In genomic region chr20:57680131-57680716, GRCh38 we compare ENCODE assay signal across 11 cellular contexts. TPM values are rescaled to one million over a fixed set of nuclear protein-coding genes. Genes with fewer than 3 reads are reported as not detected.
A peak's percentile ranks its signal among the peaks of the same experiment; 100 is the strongest.
DNase-seq lines count a peak whose midpoint lies in the region; ATAC-seq and FAIRE-seq lines count a peak whose summit lies in the region.
"Had no signal": no experiment of that assay in that cellular context is flagged by ENCODE, and none has a peak within 500 bp of the region (broad histone marks: within the 10 kb centered on the region; RNA-seq: fewer than 3 reads in every experiment).

No MANE protein-coding gene starts in this region.

- no peak overlapping the region for H2AFZ ChIP-seq in neuronal stem cell (ENCODE audit: low read length)

- no peak overlapping the region for H2AK5ac ChIP-seq in neuronal stem cell (ENCODE audit: low read depth, low read length)

- H3K4ac ChIP-seq in neuronal stem cell (ENCODE audit: low read length): no peak overlapping the region

- peaks cover 0 to 2% (median 0%) of the 10 kb centered on the region in 3 experiments for H3K27me3 ChIP-seq in neuronal stem cell (ENCODE audit: control insufficient read depth in 3 of 3, insufficient read depth in 3 of 3, low read depth in 1 of 3, low read length in 3 of 3)
- H3K27me3 ChIP-seq: adrenal gland had no signal

- H3K79me1 ChIP-seq in neuronal stem cell (ENCODE audit: low read depth, low read length): no peaks in the 10 kb centered on the region

- no peaks in the 10 kb centered on the region for H3K9me3 Mint-ChIP-seq in activated naive CD8-positive, alpha-beta T cell treated with anti-CD3 and anti-CD28 coated beads, Interleukin-2, amount 50 U/mL, for 24 hours

- peak; percentile 67 for ATAC-seq in GM19452 (IDR thresholded peaks at IDR 0.05; ENCODE audit: unreplicated experiment)
- peak; percentile 57 for ATAC-seq in HG03139 (IDR thresholded peaks at IDR 0.05; ENCODE audit: unreplicated experiment)
- peak; percentile 48 for ATAC-seq in activated naive CD8-positive, alpha-beta T cell treated with anti-CD3 and anti-CD28 coated beads, Interleukin-2, amount 50 U/mL, for 24 hours
- ATAC-seq: PC-3 had no signal

- H3K27me3 Mint-ChIP-seq in activated naive CD8-positive, alpha-beta T cell treated with anti-CD3 and anti-CD28 coated beads, Interleukin-2, amount 50 U/mL, for 24 hours: no peaks in the 10 kb centered on the region

- no peak overlapping the region for H2BK12ac ChIP-seq in neuronal stem cell (ENCODE audit: low read length)

- H3K9me3 ChIP-seq in neuronal stem cell (replicated peaks in 1 of 2; ENCODE audit: control insufficient read depth in 2 of 2, insufficient read depth in 1 of 2, low read depth in 1 of 2, low read length in 2 of 2): no peaks in the 10 kb centered on the region
- H3K9me3 ChIP-seq: adrenal gland had no signal

- H3K4me3 ChIP-seq in neuronal stem cell (ENCODE audit: low read length in 2 of 2): no peak overlapping the region
- H3K4me3 ChIP-seq: adrenal gland had no signal

- H3K9ac ChIP-seq in neuronal stem cell (ENCODE audit: low read depth, low read length, poor library complexity): no peak overlapping the region

- H2BK120ac ChIP-seq in neuronal stem cell (ENCODE audit: low read depth, low read length): no peak overlapping the region

- no CpG with 5 or more reads among the region's 12 CpGs for WGBS in neuronal stem cell (ENCODE audit: extremely low coverage in 2 of 2, insufficient read length in 2 of 2, insufficient replicate concordance in 1 of 2), 2 donors

- H2BK15ac ChIP-seq in neuronal stem cell (ENCODE audit: low read length): no peak overlapping the region

- no peaks in the 10 kb centered on the region for H3K36me3 ChIP-seq in neuronal stem cell (replicated peaks in 1 of 2; ENCODE audit: control insufficient read depth in 2 of 2, insufficient read depth in 2 of 2, low read length in 2 of 2)
- H3K36me3 ChIP-seq: adrenal gland had no signal

- DNase-seq in DMS79 (lab: John Stamatoyannopoulos, UW): peak; percentile 55
- peak; percentile 23 for DNase-seq in activated naive CD8-positive, alpha-beta T cell treated with anti-CD3 and anti-CD28 coated beads, Interleukin-2, amount 50 U/mL, for 24 hours
- no peak for DNase-seq in neuronal stem cell (ENCODE audit: low spot score)
- DNase-seq in hippocampal formation (lab: John Stamatoyannopoulos, UW): no peak
- DNase-seq in urothelium cell line (ENCODE audit: low spot score): no peak
- DNase-seq in NCI-H128 (lab: John Stamatoyannopoulos, UW; ENCODE audit: unreplicated experiment): no peak
- DNase-seq: adrenal gland, EL, PC-3 had no signal

- H3K23ac ChIP-seq in neuronal stem cell (ENCODE audit: low read depth, low read length, poor library complexity): no peak overlapping the region

- no peak overlapping the region for H2BK5ac ChIP-seq in neuronal stem cell (ENCODE audit: low read length)

- H3K4me1 Mint-ChIP-seq in activated naive CD8-positive, alpha-beta T cell treated with anti-CD3 and anti-CD28 coated beads, Interleukin-2, amount 50 U/mL, for 24 hours: peaks cover 43% of the 10 kb centered on the region

- H3K27ac ChIP-seq in neuronal stem cell (replicated peaks; ENCODE audit: low read length): no peak overlapping the region

- no peak overlapping the region for H4K91ac ChIP-seq in neuronal stem cell (ENCODE audit: low read depth, low read length, poor library complexity)

- no peak overlapping the region for H4K8ac ChIP-seq in neuronal stem cell (ENCODE audit: low read depth, low read length)

- no peak overlapping the region for H3K27ac Mint-ChIP-seq in activated naive CD8-positive, alpha-beta T cell treated with anti-CD3 and anti-CD28 coated beads, Interleukin-2, amount 50 U/mL, for 24 hours

- no peak overlapping the region for H3K4me3 Mint-ChIP-seq in activated naive CD8-positive, alpha-beta T cell treated with anti-CD3 and anti-CD28 coated beads, Interleukin-2, amount 50 U/mL, for 24 hours

- peaks cover 12 to 20% of the 10 kb centered on the region in 2 donors for H3K4me1 ChIP-seq in neuronal stem cell (ENCODE audit: control insufficient read depth in 2 of 2, insufficient read depth in 1 of 2, low read depth in 1 of 2, low read length in 2 of 2)

- H3K18ac ChIP-seq in neuronal stem cell (ENCODE audit: low read length): no peak overlapping the region

- no peaks in the 10 kb centered on the region for H3K36me3 Mint-ChIP-seq in activated naive CD8-positive, alpha-beta T cell treated with anti-CD3 and anti-CD28 coated beads, Interleukin-2, amount 50 U/mL, for 24 hours (ENCODE audit: low read depth)

- no peak for FAIRE-seq in urothelium cell line (lab: Jason Lieb, UNC)

- no peak overlapping the region for H3K4me2 ChIP-seq in neuronal stem cell (ENCODE audit: insufficient read depth, low read length, poor library complexity, severe bottlenecking)

- H3K14ac ChIP-seq in neuronal stem cell (ENCODE audit: low read length): no peak overlapping the region

RNA-seq across cellular contexts. Expression of gene PMEPA1, which starts 29.6 kb away (rescaled TPM):
- polyA plus RNA-seq in neuronal stem cell (2013, experiment 1 of 2): 0.10 TPM
- 0.08 TPM for polyA plus RNA-seq in neuronal stem cell (2013, experiment 2 of 2)

RNA-seq across cellular contexts. Expression of gene ZBP1, which starts 60.0 kb away (rescaled TPM):
- not detected for polyA plus RNA-seq in neuronal stem cell (2013, experiment 1 of 2)
- not detected for polyA plus RNA-seq in neuronal stem cell (2013, experiment 2 of 2)

Comparison
In these comparisons a context has a peak if more than half of its experiments do, and no peak if none do; other contexts are left out.
1. DNase-seq: peak in DMS79 (single experiment) and activated naive CD8-positive, alpha-beta T cell treated with anti-CD3 and anti-CD28 coated beads, Interleukin-2, amount 50 U/mL, for 24 hours (single experiment); none in neuronal stem cell (single experiment), hippocampal formation (0 of 2), urothelium cell line (single experiment) and NCI-H128 (single experiment).
2. Peak in every context shown above with its lines, with median percentiles within 50 percentile points of each other: ATAC-seq.